ENCODE assay signal across 21 cellular contexts in the genomic region with DNA sequence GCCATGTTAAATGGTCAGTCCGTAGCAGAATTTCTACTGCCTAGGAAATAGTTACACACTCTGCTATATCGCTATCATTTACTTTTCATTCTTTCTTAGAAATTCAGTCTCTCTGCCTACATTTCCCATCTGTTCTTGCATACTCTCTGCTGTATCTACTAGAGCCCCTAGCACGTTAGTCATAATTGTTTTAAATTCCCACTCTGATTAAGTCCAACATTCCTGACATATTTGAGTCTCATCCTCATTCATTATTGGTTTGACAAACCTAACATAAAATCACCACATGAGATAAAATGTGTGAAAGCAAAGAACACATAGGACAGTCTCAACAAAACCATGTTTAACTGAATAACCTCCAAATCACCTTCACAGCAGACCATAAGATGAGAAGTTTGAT.
DNase-seq lines count a peak whose midpoint lies in the region; TF ChIP-seq lines count a peak whose summit lies in the region.
"Had no signal": no experiment of that assay in that cellular context is flagged by ENCODE, and none has a peak within 500 bp of the region (broad histone marks: within the 10 kb centered on the region; RNA-seq: fewer than 3 reads in every experiment).

No MANE protein-coding gene starts in this region.

- TF ChIP-seq CTCF in fibroblast of the aortic adventitia (IDR thresholded peaks at IDR 0.05; ENCODE audit: insufficient read depth, low read length) = no peak

- intact Hi-C loops in posterior cingulate gyrus (cut with DNase I) = no loop called here

- DNase-seq in EL (peak; percentile 86), NCI-H226 (peak; percentile 28), fibroblast of the aortic adventitia (ENCODE audit: low read depth) (peak; percentile 23), renal cortical epithelial cell (ENCODE audit: low read depth) (peak; percentile 27), SHP77 treated with DMSO at 0.1 percent for 48 hours (lab: John Stamatoyannopoulos, UW) (no peak), posterior cingulate gyrus (no peak)
- no peak for DNase-seq in activated CD4-positive, CD25-positive, alpha-beta regulatory T cell treated with anti-CD3 and anti-CD28 coated beads, Interleukin-2, amount 50 U/mL, for 72 hours
- DNase-seq: activated CD8-positive, alpha-beta T cell treated with anti-CD3 and anti-CD28 coated beads, Interleukin-2, amount 10 ng/mL, durations not matched to agents 7 days and 5 days; activated naive CD4-positive, alpha-beta T cell treated with anti-CD3 and anti-CD28 coated beads, Interleukin-2, amount 10 ng/mL, durations not matched to agents 7 days and 5 days; activated T-cell treated with anti-CD3 and anti-CD28 coated beads, Interleukin-2, amount 50 U/mL, for 24 hours; effector CD8-positive, alpha-beta T cell; heart left ventricle; left ventricle myocardium inferior; NCI-H748 treated with DMSO at 0.1 percent for 48 hours; PC-9; psoas muscle; stimulated activated CD4-positive, alpha-beta T cell treated with anti-CD3 and anti-CD28 coated beads, Interleukin-4, amount 100 ng/mL, for 4 hours; stomach; transverse colon had no signal

- no peak overlapping the region for H3K4me3 ChIP-seq in fibroblast of the aortic adventitia (ENCODE audit: low read depth, low read length)
- H3K4me3 ChIP-seq: heart left ventricle, left ventricle myocardium inferior, neural progenitor cell, PC-9, psoas muscle, SK-N-MC, stomach, transverse colon had no signal

Comparison
In these comparisons a context has a peak if more than half of its experiments do, and no peak if none do; other contexts are left out.
1. DNase-seq: peak in EL (single experiment), NCI-H226 (single experiment), fibroblast of the aortic adventitia (single experiment) and renal cortical epithelial cell (single experiment); none in SHP77 treated with DMSO at 0.1 percent for 48 hours (single experiment), activated CD4-positive, CD25-positive, alpha-beta regulatory T cell treated with anti-CD3 and anti-CD28 coated beads, Interleukin-2, amount 50 U/mL, for 72 hours (single experiment) and posterior cingulate gyrus (0 of 10).